ENCODE assay signal across 12 cellular contexts in genomic region chr17:64502809-64503208, GRCh38. TPM values are rescaled to one million over a fixed set of nuclear protein-coding genes. Genes with fewer than 3 reads are reported as not detected.
DNase-seq lines count a peak whose midpoint lies in the region; ATAC-seq and TF ChIP-seq lines count a peak whose summit lies in the region.
"Had no signal": no experiment of that assay in that cellular context is flagged by ENCODE, and none has a peak within 500 bp of the region (broad histone marks: within the 10 kb centered on the region; RNA-seq: fewer than 3 reads in every experiment).

No MANE protein-coding gene starts in this region.

- DNase-seq in activated T-cell treated with anti-CD3 and anti-CD28 coated beads, Interleukin-2, amount 50 U/mL, for 24 hours, result no peak
- no peak for DNase-seq in activated T-cell treated with anti-CD3 and anti-CD28 coated beads, Interleukin-2, amount 50 U/mL, for 48 hours
- peak; percentile 50 for DNase-seq in foreskin melanocyte
- no peak for DNase-seq in stimulated activated effector memory CD8-positive, alpha-beta T cell treated with anti-CD3 and anti-CD28 coated beads, Interleukin-12 subunit alpha, Interleukin-12 subunit beta, amount 100 ng/mL, for 72 hours (ENCODE audit: low spot score in 2 of 2)
- no peak for DNase-seq in NCI-H2227 treated with DMSO at 0.1 percent for 48 hours (lab: John Stamatoyannopoulos, UW)
- no peak for DNase-seq in colonic mucosa
- DNase-seq: AML-193, left lung, NCI-H510A had no signal

- TF ChIP-seq CTCF in colonic mucosa (IDR thresholded peaks at IDR 0.05), result no peak

- H3K9me3 Mint-ChIP-seq in activated T-cell treated with anti-CD3 and anti-CD28 coated beads, Interleukin-2, amount 50 U/mL, for 24 hours, result no peaks in the 10 kb centered on the region
- no peaks in the 10 kb centered on the region for H3K9me3 Mint-ChIP-seq in activated T-helper 17 cell treated with anti-CD3 and anti-CD28 coated beads, Interleukin-2, amount 50 U/mL, for 72 hours
- no peaks in the 10 kb centered on the region for H3K9me3 Mint-ChIP-seq in stimulated activated effector memory CD8-positive, alpha-beta T cell treated with anti-CD3 and anti-CD28 coated beads, Interleukin-12 subunit alpha, Interleukin-12 subunit beta, amount 100 ng/mL, for 72 hours
- H3K9me3 Mint-ChIP-seq: stimulated activated memory B cell treated with anti-CD40 and anti-IgM and Interleukin-4, amounts not matched to agents 10 μg/mL and 1 μg/mL and 100 μg/mL, for 72 hours had no signal

- no peaks in the 10 kb centered on the region for H3K9me3 ChIP-seq in colonic mucosa
- H3K9me3 ChIP-seq: left lung had no signal

- peaks cover 73% of the 10 kb centered on the region for H3K4me1 Mint-ChIP-seq in activated T-cell treated with anti-CD3 and anti-CD28 coated beads, Interleukin-2, amount 50 U/mL, for 24 hours (ENCODE audit: low read depth)
- H3K4me1 Mint-ChIP-seq in activated T-helper 17 cell treated with anti-CD3 and anti-CD28 coated beads, Interleukin-2, amount 50 U/mL, for 72 hours, result peaks cover 64% of the 10 kb centered on the region
- H3K4me1 Mint-ChIP-seq in stimulated activated effector memory CD8-positive, alpha-beta T cell treated with anti-CD3 and anti-CD28 coated beads, Interleukin-12 subunit alpha, Interleukin-12 subunit beta, amount 100 ng/mL, for 72 hours, result peaks cover 89% of the 10 kb centered on the region

- no peak overlapping the region for H3K27ac ChIP-seq in colonic mucosa

- H3K4me3 ChIP-seq in colonic mucosa, result no peak overlapping the region

- ATAC-seq in activated T-helper 17 cell treated with anti-CD3 and anti-CD28 coated beads, Interleukin-2, amount 50 U/mL, for 72 hours (replicated peaks), result no peak
- ATAC-seq in stimulated activated effector memory CD8-positive, alpha-beta T cell treated with anti-CD3 and anti-CD28 coated beads, Interleukin-12 subunit alpha, Interleukin-12 subunit beta, amount 100 ng/mL, for 72 hours, result no peak
- ATAC-seq in GM21529 (IDR thresholded peaks at IDR 0.05; ENCODE audit: unreplicated experiment), result no peak
- ATAC-seq: left lung; stimulated activated memory B cell treated with anti-CD40 and anti-IgM and Interleukin-4, amounts not matched to agents 10 μg/mL and 1 μg/mL and 100 μg/mL, for 72 hours had no signal

- no peaks in the 10 kb centered on the region for H3K27me3 Mint-ChIP-seq in activated T-cell treated with anti-CD3 and anti-CD28 coated beads, Interleukin-2, amount 50 U/mL, for 24 hours
- no peaks in the 10 kb centered on the region for H3K27me3 Mint-ChIP-seq in activated T-helper 17 cell treated with anti-CD3 and anti-CD28 coated beads, Interleukin-2, amount 50 U/mL, for 72 hours
- H3K27me3 Mint-ChIP-seq: stimulated activated memory B cell treated with anti-CD40 and anti-IgM and Interleukin-4, amounts not matched to agents 10 μg/mL and 1 μg/mL and 100 μg/mL, for 72 hours had no signal

- H3K9ac ChIP-seq in colonic mucosa (ENCODE audit: low read depth in 2 of 2, low read length in 2 of 2), result no peak overlapping the region

- peak overlapping the region; percentile 98 for H3K4me3 Mint-ChIP-seq in activated T-cell treated with anti-CD3 and anti-CD28 coated beads, Interleukin-2, amount 50 U/mL, for 24 hours
- H3K4me3 Mint-ChIP-seq in activated T-helper 17 cell treated with anti-CD3 and anti-CD28 coated beads, Interleukin-2, amount 50 U/mL, for 72 hours, result peak overlapping the region; percentile 98
- H3K4me3 Mint-ChIP-seq in stimulated activated effector memory CD8-positive, alpha-beta T cell treated with anti-CD3 and anti-CD28 coated beads, Interleukin-12 subunit alpha, Interleukin-12 subunit beta, amount 100 ng/mL, for 72 hours, result peak overlapping the region; percentile 97
- H3K4me3 Mint-ChIP-seq: stimulated activated memory B cell treated with anti-CD40 and anti-IgM and Interleukin-4, amounts not matched to agents 10 μg/mL and 1 μg/mL and 100 μg/mL, for 72 hours had no signal

- peaks cover 98% of the 10 kb centered on the region for H3K36me3 Mint-ChIP-seq in activated T-cell treated with anti-CD3 and anti-CD28 coated beads, Interleukin-2, amount 50 U/mL, for 24 hours (ENCODE audit: low read depth)
- peaks cover 100% of the 10 kb centered on the region for H3K36me3 Mint-ChIP-seq in activated T-helper 17 cell treated with anti-CD3 and anti-CD28 coated beads, Interleukin-2, amount 50 U/mL, for 72 hours (ENCODE audit: low read depth)
- H3K36me3 Mint-ChIP-seq in stimulated activated effector memory CD8-positive, alpha-beta T cell treated with anti-CD3 and anti-CD28 coated beads, Interleukin-12 subunit alpha, Interleukin-12 subunit beta, amount 100 ng/mL, for 72 hours, result peaks cover 100% of the 10 kb centered on the region

- H3K4me1 ChIP-seq in colonic mucosa, result peaks cover 8% of the 10 kb centered on the region

- H3K36me3 ChIP-seq in colonic mucosa, result peaks cover 36% of the 10 kb centered on the region

- intact Hi-C loops in colonic mucosa (cut with DNase I), result no loop called here

- H3K27ac Mint-ChIP-seq in activated T-cell treated with anti-CD3 and anti-CD28 coated beads, Interleukin-2, amount 50 U/mL, for 24 hours, result peak overlapping the region; percentile 100
- H3K27ac Mint-ChIP-seq in activated T-helper 17 cell treated with anti-CD3 and anti-CD28 coated beads, Interleukin-2, amount 50 U/mL, for 72 hours, result peak overlapping the region; percentile 100
- peak overlapping the region; percentile 100 for H3K27ac Mint-ChIP-seq in stimulated activated effector memory CD8-positive, alpha-beta T cell treated with anti-CD3 and anti-CD28 coated beads, Interleukin-12 subunit alpha, Interleukin-12 subunit beta, amount 100 ng/mL, for 72 hours
- H3K27ac Mint-ChIP-seq: stimulated activated memory B cell treated with anti-CD40 and anti-IgM and Interleukin-4, amounts not matched to agents 10 μg/mL and 1 μg/mL and 100 μg/mL, for 72 hours had no signal

- H3K27me3 ChIP-seq in colonic mucosa, result no peaks in the 10 kb centered on the region
- H3K27me3 ChIP-seq: left lung had no signal

RNA-seq across cellular contexts. Expression of gene DDX5, which starts 3.3 kb away (rescaled TPM):
- 100 to 1,000 TPM; 485 to 742 TPM for total RNA-seq in activated T-helper 17 cell treated with anti-CD3 and anti-CD28 coated beads, Interleukin-2, amount 50 U/mL, for 72 hours
- 100 to 1,000 TPM; 369 to 444 TPM for total RNA-seq in colonic mucosa

RNA-seq across cellular contexts. Expression of gene CEP95, which starts 4.0 kb away (rescaled TPM):
- 10 to 100 TPM; 45.3 to 63.4 TPM for total RNA-seq in activated T-helper 17 cell treated with anti-CD3 and anti-CD28 coated beads, Interleukin-2, amount 50 U/mL, for 72 hours
- total RNA-seq in colonic mucosa, result 10 to 100 TPM; 26.4 to 28.5 TPM

RNA-seq across cellular contexts. Expression of gene POLG2, which starts 6.0 kb away (rescaled TPM):
- total RNA-seq in activated T-helper 17 cell treated with anti-CD3 and anti-CD28 coated beads, Interleukin-2, amount 50 U/mL, for 72 hours, result 10 to 100 TPM; 38.8 to 40.9 TPM
- total RNA-seq in colonic mucosa, result 10 to 100 TPM; 10.5 to 12.3 TPM

RNA-seq across cellular contexts. Expression of gene MILR1, which starts 53.9 kb away (rescaled TPM):
- not detected for total RNA-seq in activated T-helper 17 cell treated with anti-CD3 and anti-CD28 coated beads, Interleukin-2, amount 50 U/mL, for 72 hours
- 1 to 10 TPM; 2.0 to 5.3 TPM for total RNA-seq in colonic mucosa
